8 cellular contexts compared by ENCODE assay signal in the genomic region with DNA sequence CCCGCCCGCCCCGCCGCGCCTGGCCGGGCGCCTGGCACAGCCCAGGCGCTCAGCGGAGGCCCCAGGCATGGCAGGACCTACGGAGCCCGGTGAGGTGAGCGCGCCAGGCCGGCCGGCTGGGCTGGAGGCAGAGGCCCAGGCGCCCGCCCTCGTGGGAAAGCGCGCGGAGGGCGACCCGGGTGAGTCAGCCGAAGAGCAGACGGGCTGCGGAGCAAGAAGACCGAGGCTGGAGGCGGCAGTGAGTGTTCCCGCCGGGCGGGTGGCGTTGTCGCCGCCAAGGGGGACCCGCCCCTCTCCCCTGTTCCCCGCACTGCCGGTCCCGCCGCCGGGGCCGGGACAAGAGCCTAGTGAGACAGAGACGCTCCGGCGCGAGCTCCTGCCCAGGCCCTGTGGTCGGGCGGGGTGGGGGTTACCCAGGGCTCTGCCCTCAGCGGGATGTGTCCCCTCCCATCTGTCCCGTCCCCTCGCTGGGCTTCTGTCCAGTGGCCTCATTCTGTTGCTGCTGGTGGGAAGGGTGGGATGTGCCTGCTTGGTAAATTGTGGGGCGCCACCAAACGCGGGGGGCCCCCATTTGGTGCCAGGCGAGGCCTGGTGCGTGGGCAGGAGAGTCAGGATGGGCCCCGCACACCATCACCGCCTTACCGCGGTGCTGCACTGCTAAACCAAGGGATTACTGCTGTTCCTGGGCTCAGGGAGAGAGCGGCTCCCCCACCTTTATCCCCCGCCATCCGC. TPM values are rescaled to one million over a fixed set of nuclear protein-coding genes. Genes with fewer than 3 reads are reported as not detected.
DNase-seq lines count a peak whose midpoint lies in the region; ATAC-seq and TF ChIP-seq lines count a peak whose summit lies in the region.

No MANE protein-coding gene starts in this region.

- TF ChIP-seq CTCF in lower leg skin (IDR thresholded peaks at IDR 0.05): no peak

- intact Hi-C loops in lower leg skin (cut with DNase I; ENCODE audit: low total_unique reads): no loop called here

- ATAC-seq in esophagus mucosa (peak; percentile 71), HG02970 (IDR thresholded peaks at IDR 0.05; ENCODE audit: low FRiP score, unreplicated experiment) (no peak), HG02678 (IDR thresholded peaks at IDR 0.05; ENCODE audit: unreplicated experiment) (no peak)
- ATAC-seq in stimulated activated naive CD8-positive, alpha-beta T cell treated with anti-CD3 and anti-CD28 coated beads, Interleukin-15, Interleukin-2, amounts not matched to agents 100 U/mL and 50 U/mL, for 24 hours: peak; percentile 77

- POLR2A ChIA-PET in HEK293T (lab: Yijun Ruan, JAX): interaction anchor here (1.0 to 1.1 kb wide), 2 partner anchors 13 to 79 kb away, joined by 3 read pairs; no protein-coding TSS in a partner anchor

- CTCF ChIA-PET in HEK293T (lab: Yijun Ruan, JAX): interaction anchor here (0.6 kb wide), 1 partner anchor 71 kb away, joined by 8 read pairs; no protein-coding TSS in a partner anchor

- DNase-seq in HEK293T (ENCODE audit: extremely low spot score): peak; percentile 43
- DNase-seq in activated CD4-positive, alpha-beta T cell treated with anti-CD3 and anti-CD28 coated beads for 48 hours: peak; percentile 73
- DNase-seq in myocyte (ENCODE audit: low read depth): peak; percentile 69
- peak; percentile 72 for DNase-seq in stimulated activated naive CD8-positive, alpha-beta T cell treated with anti-CD3 and anti-CD28 coated beads, Interleukin-15, Interleukin-2, amounts not matched to agents 100 U/mL and 50 U/mL, for 24 hours
- no peak for DNase-seq in lower leg skin (ENCODE audit: low spot score in 2 of 2)

- no peak overlapping the region for H3K4me3 ChIP-seq in lower leg skin (ENCODE audit: low read depth, poor library complexity, severe bottlenecking)

- TF ChIP-seq POLR2A in lower leg skin (IDR thresholded peaks at IDR 0.05): no peak

- 19 to 20% methylated on average over 24 to 42 of the region's 62 CpGs for WGBS in lower leg skin, 2 donors

TF ChIP-seq in HEK293T, 16 proteins besides CTCF, POLR2A, EP300 and RAD21:
- TF ChIP-seq L3MBTL2 (conservative IDR thresholded peaks at IDR 0.05) (peak; percentile 53), FOXA1 (IDR thresholded peaks at IDR 0.05) (no peak), NFRKB (IDR thresholded peaks at IDR 0.05) (no peak), FOXK2 (IDR thresholded peaks at IDR 0.05) (no peak), LEF1 (IDR thresholded peaks at IDR 0.05; ENCODE audit: borderline replicate concordance) (no peak), SP1 (IDR thresholded peaks at IDR 0.05) (no peak), BHLHE40 (IDR thresholded peaks at IDR 0.05; ENCODE audit: borderline replicate concordance) (no peak), SUZ12 (IDR thresholded peaks at IDR 0.05) (no peak), ARNT (IDR thresholded peaks at IDR 0.05) (no peak), TARDBP (IDR thresholded peaks at IDR 0.05) (no peak), CTBP1 (IDR thresholded peaks at IDR 0.05; ENCODE audit: borderline replicate concordance) (no peak), HDGF (IDR thresholded peaks at IDR 0.05; ENCODE audit: borderline replicate concordance) (0 out of 2 replicates have a peak, but pooled peaks have one; percentile 47), ZNF384 (IDR thresholded peaks at IDR 0.05) (no peak), FOXM1 (IDR thresholded peaks at IDR 0.05; ENCODE audit: borderline replicate concordance) (no peak)
- TF ChIP-seq, protein P1, sequence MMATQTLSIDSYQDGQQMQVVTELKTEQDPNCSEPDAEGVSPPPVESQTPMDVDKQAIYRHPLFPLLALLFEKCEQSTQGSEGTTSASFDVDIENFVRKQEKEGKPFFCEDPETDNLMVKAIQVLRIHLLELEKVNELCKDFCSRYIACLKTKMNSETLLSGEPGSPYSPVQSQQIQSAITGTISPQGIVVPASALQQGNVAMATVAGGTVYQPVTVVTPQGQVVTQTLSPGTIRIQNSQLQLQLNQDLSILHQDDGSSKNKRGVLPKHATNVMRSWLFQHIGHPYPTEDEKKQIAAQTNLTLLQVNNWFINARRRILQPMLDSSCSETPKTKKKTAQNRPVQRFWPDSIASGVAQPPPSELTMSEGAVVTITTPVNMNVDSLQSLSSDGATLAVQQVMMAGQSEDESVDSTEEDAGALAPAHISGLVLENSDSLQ (IDR thresholded peaks at IDR 0.05): no peak

RNA-seq across cellular contexts. Expression of gene NODAL, which starts 17.0 kb away (rescaled TPM):
- 0.48 TPM for total RNA-seq in esophagus mucosa
- total RNA-seq in myocyte: not detected in 2 replicates
- 0.13 TPM for polyA plus RNA-seq in myocyte (2012)
- total RNA-seq in lower leg skin: not detected

RNA-seq across cellular contexts. Expression of gene PALD1, which starts 20.1 kb away (rescaled TPM):
- total RNA-seq in esophagus mucosa (4.6 TPM), myocyte (0.21 and 0.31 TPM in 2 replicates), lower leg skin (1 to 10 TPM; 6.0 to 9.7 (median 6.4) TPM)
- 0.18 TPM for polyA plus RNA-seq in myocyte (2012)

RNA-seq across cellular contexts. Expression of gene EIF4EBP2, which starts 54.5 kb away (rescaled TPM):
- total RNA-seq in esophagus mucosa: 33.0 TPM
- 70.7 and 75.3 TPM in 2 replicates for total RNA-seq in myocyte
- polyA plus RNA-seq in myocyte (2012): 40.0 TPM
- total RNA-seq in lower leg skin: 10 to 100 TPM; 40.2 to 68.0 (median 58.9) TPM

Comparison
In these comparisons a context has a peak if more than half of its experiments do, and no peak if none do; other contexts are left out.
1. DNase-seq: peak in HEK293T (single experiment), activated CD4-positive, alpha-beta T cell treated with anti-CD3 and anti-CD28 coated beads for 48 hours (single experiment), myocyte (single experiment) and stimulated activated naive CD8-positive, alpha-beta T cell treated with anti-CD3 and anti-CD28 coated beads, Interleukin-15, Interleukin-2, amounts not matched to agents 100 U/mL and 50 U/mL, for 24 hours (single experiment); none in lower leg skin (0 of 2).
2. ATAC-seq: peak in esophagus mucosa (single experiment) and stimulated activated naive CD8-positive, alpha-beta T cell treated with anti-CD3 and anti-CD28 coated beads, Interleukin-15, Interleukin-2, amounts not matched to agents 100 U/mL and 50 U/mL, for 24 hours (single experiment); none in HG02970 (single experiment) and HG02678 (single experiment).